17 cellular contexts compared by ENCODE assay signal in genomic region chr1:162396201-162396906, GRCh38. TPM values are rescaled to one million over a fixed set of nuclear protein-coding genes. Genes with fewer than 3 reads are reported as not detected.
DNase-seq lines count a peak whose midpoint lies in the region; ATAC-seq, FAIRE-seq and TF ChIP-seq lines count a peak whose summit lies in the region.
"Had no signal": no experiment of that assay in that cellular context is flagged by ENCODE, and none has a peak within 500 bp of the region (broad histone marks: within the 10 kb centered on the region; RNA-seq: fewer than 3 reads in every experiment).

No MANE protein-coding gene starts in this region.

- H3K4ac ChIP-seq in trophoblast cell (ENCODE audit: low read depth, low read length): no peak overlapping the region

- H3K14ac ChIP-seq in trophoblast cell (ENCODE audit: low read length): no peak overlapping the region

- FAIRE-seq in HepG2 (lab: Jason Lieb, UNC): no peak
- FAIRE-seq: H54 had no signal

- CTCF ChIA-PET in HepG2 (lab: Yijun Ruan, JAX; ENCODE audit: low intra/inter-chr PET ratio, low total read pairs): no interaction called here

- DNase-seq in stimulated activated naive CD8-positive, alpha-beta T cell treated with anti-CD3 and anti-CD28 coated beads, Interleukin-15, amount 100 ng/mL, for 72 hours: no peak
- DNase-seq in stimulated activated naive CD8-positive, alpha-beta T cell treated with anti-CD3 and anti-CD28 coated beads, Interleukin-15, Interleukin-2, amounts not matched to agents 100 U/mL and 50 U/mL, for 24 hours: no peak
- no peak for DNase-seq in HepG2 (ENCODE audit: low spot score)
- DNase-seq in trophoblast cell: no peak
- DNase-seq in type B pancreatic cell (ENCODE audit: extremely low spot score, unreplicated experiment): peak; percentile 20
- no peak for DNase-seq in NOMO-1 (lab: John Stamatoyannopoulos, UW; ENCODE audit: unreplicated experiment in 2 of 2)
- DNase-seq in C1 segment of cervical spinal cord (lab: John Stamatoyannopoulos, UW): no peak
- no peak for DNase-seq in H4 (ENCODE audit: low spot score)
- DNase-seq: AML-193; Calu3; CD4-positive, alpha-beta T cell; DMS 273 treated with DMSO at 0.1 percent for 48 hours; IMR-90 had no signal

- H3K27ac ChIP-seq in HepG2 (ENCODE audit: extremely low read length, insufficient read depth, low read length) (no peak overlapping the region), trophoblast cell (ENCODE audit: low read depth, low read length) (no peak overlapping the region)
- H3K27ac ChIP-seq: 22Rv1, BLaER1 had no signal

- no peak overlapping the region for H3K4me3 Mint-ChIP-seq in stimulated activated naive CD8-positive, alpha-beta T cell treated with anti-CD3 and anti-CD28 coated beads, Interleukin-15, amount 100 ng/mL, for 72 hours
- H3K4me3 Mint-ChIP-seq in type B pancreatic cell: no peak overlapping the region
- H3K4me3 Mint-ChIP-seq: CD4-positive, alpha-beta T cell had no signal

- H3K79me2 ChIP-seq in HepG2 (ENCODE audit: insufficient read depth, low read length) (no peaks in the 10 kb centered on the region), trophoblast cell (ENCODE audit: control insufficient read depth, insufficient read depth, low read length, poor library complexity) (no peaks in the 10 kb centered on the region)

- no peaks in the 10 kb centered on the region; a peak in 1 of 5 replicates for H3K27me3 ChIP-seq in HepG2 (ENCODE audit: control insufficient read depth in 1 of 2, insufficient read depth in 2 of 2, low read length in 2 of 2)
- no peaks in the 10 kb centered on the region for H3K27me3 ChIP-seq in trophoblast cell (ENCODE audit: insufficient read depth, low read length)
- H3K27me3 ChIP-seq: BLaER1 had no signal

- 0% methylated on average over 3 of the region's 3 CpGs for whole genome bisulfite sequencing in HepG2 (ENCODE audit: low lambda C conversion rate)
- WGBS in trophoblast cell (ENCODE audit: extremely low coverage, insufficient coverage, insufficient read length): no CpG with 5 or more reads among the region's 3 CpGs

- H3K27ac Mint-ChIP-seq in stimulated activated naive CD8-positive, alpha-beta T cell treated with anti-CD3 and anti-CD28 coated beads, Interleukin-15, amount 100 ng/mL, for 72 hours: no peak overlapping the region
- no peak overlapping the region for H3K27ac Mint-ChIP-seq in type B pancreatic cell
- H3K27ac Mint-ChIP-seq: CD4-positive, alpha-beta T cell had no signal

- H3K9me3 ChIP-seq in HepG2 (ENCODE audit: low read length) (no peaks in the 10 kb centered on the region), trophoblast cell (ENCODE audit: insufficient read depth, low read depth, low read length) (no peaks in the 10 kb centered on the region)
- H3K9me3 ChIP-seq: BLaER1 had no signal

- no peak overlapping the region for H3K23ac ChIP-seq in trophoblast cell (ENCODE audit: low read length)

- H3K4me1 ChIP-seq in HepG2 (ENCODE audit: insufficient read depth, low read length) (no peaks in the 10 kb centered on the region), trophoblast cell (ENCODE audit: control insufficient read depth in 1 of 2, insufficient read depth in 2 of 2, low read length in 2 of 2) (no peaks in the 10 kb centered on the region)

- H2BK5ac ChIP-seq in trophoblast cell (ENCODE audit: low read depth, low read length, poor library complexity): no peak overlapping the region

- TF ChIP-seq POLR2A in HepG2 (IDR thresholded peaks at IDR 0.05; ENCODE audit: insufficient read depth in 1 of 2, low read depth in 2 of 2, low read length in 2 of 2): no peak

- H3K27me3 Mint-ChIP-seq in stimulated activated naive CD8-positive, alpha-beta T cell treated with anti-CD3 and anti-CD28 coated beads, Interleukin-15, amount 100 ng/mL, for 72 hours: peaks cover 41% of the 10 kb centered on the region
- peaks cover 29% of the 10 kb centered on the region for H3K27me3 Mint-ChIP-seq in type B pancreatic cell

- no peak overlapping the region for H2BK120ac ChIP-seq in trophoblast cell (ENCODE audit: insufficient read depth, low read length, poor library complexity)

- H3K4me2 ChIP-seq in HepG2 (ENCODE audit: low read depth, low read length): no peak overlapping the region
- H3K4me2 ChIP-seq in trophoblast cell (ENCODE audit: low read length): no peak overlapping the region
- H3K4me2 ChIP-seq: BLaER1 had no signal

- BruUV-seq in HepG2 (replicated peaks; lab: Mats Ljungman, UMichigan): no TSS peak

- H3K4me3 ChIP-seq in HepG2 (replicated peaks in 1 of 3; ENCODE audit: insufficient read depth in 1 of 3, low read depth in 2 of 3, low read length in 3 of 3): no peak overlapping the region
- H3K4me3 ChIP-seq in trophoblast cell (ENCODE audit: low read depth, low read length): peak overlapping the region; percentile 9
- H3K4me3 ChIP-seq: BLaER1 had no signal

- ATAC-seq in stimulated activated naive CD8-positive, alpha-beta T cell treated with anti-CD3 and anti-CD28 coated beads, Interleukin-15, amount 100 ng/mL, for 72 hours: peak; percentile 37
- no peak for ATAC-seq in stimulated activated naive CD8-positive, alpha-beta T cell treated with anti-CD3 and anti-CD28 coated beads, Interleukin-15, Interleukin-2, amounts not matched to agents 100 U/mL and 50 U/mL, for 24 hours
- peak; percentile 29; the same call in 2 of the 3 replicates for ATAC-seq in HepG2

- no peak overlapping the region for H2AK5ac ChIP-seq in trophoblast cell (ENCODE audit: low read length)

- H4K20me1 ChIP-seq in HepG2 (ENCODE audit: insufficient read depth, low read length): no peaks in the 10 kb centered on the region
- H4K20me1 ChIP-seq: BLaER1 had no signal

- H4K8ac ChIP-seq in trophoblast cell (ENCODE audit: low read depth, low read length): no peak overlapping the region

- no peaks in the 10 kb centered on the region for H3K4me1 Mint-ChIP-seq in stimulated activated naive CD8-positive, alpha-beta T cell treated with anti-CD3 and anti-CD28 coated beads, Interleukin-15, amount 100 ng/mL, for 72 hours
- peaks cover 36% of the 10 kb centered on the region for H3K4me1 Mint-ChIP-seq in type B pancreatic cell (ENCODE audit: unreplicated experiment)

- H3K9ac ChIP-seq in HepG2 (ENCODE audit: insufficient read depth, low read depth, low read length): no peak overlapping the region
- no peak overlapping the region for H3K9ac ChIP-seq in trophoblast cell (ENCODE audit: low read length)
- H3K9ac ChIP-seq: BLaER1 had no signal

- H3K36me3 ChIP-seq in HepG2 (replicated peaks in 1 of 2; ENCODE audit: control insufficient read depth in 1 of 2, insufficient read depth in 2 of 2, low read length in 2 of 2) (no peaks in the 10 kb centered on the region), trophoblast cell (ENCODE audit: control insufficient read depth in 1 of 2, insufficient read depth in 2 of 2, low read length in 2 of 2) (no peaks in the 10 kb centered on the region)
- H3K36me3 ChIP-seq: BLaER1 had no signal

- no peaks in the 10 kb centered on the region for H3K79me1 ChIP-seq in trophoblast cell (ENCODE audit: low read length)

- intact Hi-C loops in HepG2 (cut with micrococcal nuclease; ENCODE audit: unreplicated experiment): loop anchor here (10.0 kb wide), 1 partner anchor 112 kb away; no protein-coding TSS in a partner anchor

- H3K9me3 Mint-ChIP-seq in stimulated activated naive CD8-positive, alpha-beta T cell treated with anti-CD3 and anti-CD28 coated beads, Interleukin-15, amount 100 ng/mL, for 72 hours: no peaks in the 10 kb centered on the region
- no peaks in the 10 kb centered on the region for H3K9me3 Mint-ChIP-seq in type B pancreatic cell
- H3K9me3 Mint-ChIP-seq: CD4-positive, alpha-beta T cell had no signal

- no peak for TF ChIP-seq EP300 in HepG2 (IDR thresholded peaks at IDR 0.05; ENCODE audit: low read depth in 2 of 2, low read length in 2 of 2)
- TF ChIP-seq EP300 in HepG2 (CRISPR knock-in tag; IDR thresholded peaks at IDR 0.05; ENCODE audit: borderline replicate concordance): no peak

- no peak overlapping the region for H2AFZ ChIP-seq in HepG2 (ENCODE audit: low read length)
- no peak overlapping the region for H2AFZ ChIP-seq in trophoblast cell (ENCODE audit: insufficient read depth, low read length, poor library complexity)

- no peak overlapping the region for H4K12ac ChIP-seq in trophoblast cell (ENCODE audit: low read depth, low read length)

- in situ Hi-C loops in HepG2 (cut with HindIII; ENCODE audit: extremely low pct_ligation_motif_present, low pct_unique_long_range_greater_than_20kb): no loop called here

- H3K18ac ChIP-seq in trophoblast cell (ENCODE audit: low read length): no peak overlapping the region

- H4K91ac ChIP-seq in trophoblast cell (ENCODE audit: low read depth, low read length): no peak overlapping the region

- H2BK12ac ChIP-seq in trophoblast cell (ENCODE audit: low read length): no peak overlapping the region

- H3K36me3 Mint-ChIP-seq in type B pancreatic cell: no peaks in the 10 kb centered on the region

- no peak for TF ChIP-seq CTCF in HepG2 (CRISPR knock-in tag; IDR thresholded peaks at IDR 0.05)
- TF ChIP-seq CTCF in type B pancreatic cell (conservative IDR thresholded peaks at IDR 0.05): no peak

- TF ChIP-seq RAD21 in HepG2 (CRISPR knock-in tag; IDR thresholded peaks at IDR 0.05): no peak

- POLR2A ChIA-PET in HepG2 (lab: Yijun Ruan, JAX): no interaction called here

RNA-seq across cellular contexts. Expression of gene C1orf226, which starts 14.8 kb away (rescaled TPM):
- total RNA-seq in HepG2 (2016; rRNA removed; fragmentation: Illumina TruSeq; extraction: Trizol): 4.7 and 7.2 TPM in 2 replicates
- total RNA-seq in HepG2 (2016; cell fraction: cytosol; rRNA removed; fragmentation: Illumina TruSeq; extraction: Trizol; ENCODE audit: low read depth): 1.0 and 1.4 TPM in 2 replicates
- total RNA-seq in HepG2 (2016; cell fraction: insoluble cytoplasmic fraction; rRNA removed; fragmentation: Illumina TruSeq; extraction: Trizol): 4.7 and 5.6 TPM in 2 replicates
- 3.4 and 3.6 TPM in 2 replicates for total RNA-seq in HepG2 (2016; cell fraction: membrane; rRNA removed; fragmentation: Illumina TruSeq; extraction: Trizol)
- total RNA-seq in HepG2 (2016; cell fraction: nucleus; rRNA removed; fragmentation: Illumina TruSeq; extraction: Trizol): 9.3 and 11.2 TPM in 2 replicates
- 4.9 and 6.0 TPM in 2 replicates for polyA plus RNA-seq in HepG2 (2011; rRNA removed)
- polyA plus RNA-seq in HepG2 (2011; cell fraction: cytosol; rRNA removed): 3.2 and 3.4 TPM in 2 replicates
- polyA plus RNA-seq in HepG2 (2011; cell fraction: nucleus; rRNA removed): 15.8 and 17.7 TPM in 2 replicates
- 5.2 and 7.5 TPM in 2 replicates for polyA plus RNA-seq in HepG2 (2012)
- 0.59 and 0.76 TPM in 2 replicates for polyA plus RNA-seq in HepG2 (2016; cell fraction: cytosol; fragmentation: Illumina TruSeq; extraction: Trizol; ENCODE audit: low read depth)
- 5.7 and 7.7 TPM in 2 replicates for polyA plus RNA-seq in HepG2 (2016; cell fraction: insoluble cytoplasmic fraction; fragmentation: Illumina TruSeq; extraction: Trizol; ENCODE audit: low read depth)
- polyA plus RNA-seq in HepG2 (2016; cell fraction: membrane; fragmentation: Illumina TruSeq; extraction: Trizol; ENCODE audit: low read depth): 1.3 and 1.9 TPM in 2 replicates
- polyA plus RNA-seq in HepG2 (2016; cell fraction: nucleus; fragmentation: Illumina TruSeq; extraction: Trizol; ENCODE audit: insufficient read depth, low read depth): 20.2 and 21.5 TPM in 2 replicates
- 12.6 and 14.6 TPM in 2 replicates for polyA minus RNA-seq in HepG2 (2011; rRNA and poly(A)+ RNA removed; ENCODE audit: low replicate concordance)
- polyA minus RNA-seq in HepG2 (2011; cell fraction: cytosol; rRNA and poly(A)+ RNA removed): 5.2 and 6.1 TPM in 2 replicates
- 10.2 and 14.7 TPM in 2 replicates for polyA minus RNA-seq in HepG2 (2011; cell fraction: nucleus; rRNA and poly(A)+ RNA removed)
- 4.0 and 4.6 TPM in 2 replicates for polyA plus RNA-seq in trophoblast cell (2013)
- total RNA-seq in type B pancreatic cell (ENCODE audit: low replicate concordance): 12.6 and 15.8 TPM in 2 replicates
- 0.23 and 0.56 TPM in 2 replicates for total RNA-seq in H4 (2014; rRNA removed; shearing (Covaris generic))
- total RNA-seq: CD4-positive, alpha-beta T cell had no signal

RNA-seq across cellular contexts. Expression of gene SH2D1B, which starts 15.6 kb away (rescaled TPM):
- total RNA-seq in HepG2 (2016; rRNA removed; fragmentation: Illumina TruSeq; extraction: Trizol): not detected in 2 replicates
- not detected in 2 replicates for total RNA-seq in HepG2 (2016; cell fraction: cytosol; rRNA removed; fragmentation: Illumina TruSeq; extraction: Trizol; ENCODE audit: low read depth)
- not detected in 2 replicates for total RNA-seq in HepG2 (2016; cell fraction: insoluble cytoplasmic fraction; rRNA removed; fragmentation: Illumina TruSeq; extraction: Trizol)
- not detected in 2 replicates for total RNA-seq in HepG2 (2016; cell fraction: membrane; rRNA removed; fragmentation: Illumina TruSeq; extraction: Trizol)
- not detected in 2 replicates for total RNA-seq in HepG2 (2016; cell fraction: nucleus; rRNA removed; fragmentation: Illumina TruSeq; extraction: Trizol)
- polyA plus RNA-seq in HepG2 (2011; rRNA removed): not detected in 2 replicates
- polyA plus RNA-seq in HepG2 (2011; cell fraction: cytosol; rRNA removed): not detected in 2 replicates
- not detected in 2 replicates for polyA plus RNA-seq in HepG2 (2011; cell fraction: nucleus; rRNA removed)
- polyA plus RNA-seq in HepG2 (2012): not detected in 2 replicates
- polyA plus RNA-seq in HepG2 (2016; cell fraction: cytosol; fragmentation: Illumina TruSeq; extraction: Trizol; ENCODE audit: low read depth): not detected in 2 replicates
- not detected in 2 replicates for polyA plus RNA-seq in HepG2 (2016; cell fraction: insoluble cytoplasmic fraction; fragmentation: Illumina TruSeq; extraction: Trizol; ENCODE audit: low read depth)
- polyA plus RNA-seq in HepG2 (2016; cell fraction: membrane; fragmentation: Illumina TruSeq; extraction: Trizol; ENCODE audit: low read depth): not detected in 2 replicates
- polyA plus RNA-seq in HepG2 (2016; cell fraction: nucleus; fragmentation: Illumina TruSeq; extraction: Trizol; ENCODE audit: insufficient read depth, low read depth): not detected in 2 replicates
- 0.80 TPM in 1 of 2 replicates, not detected in the other for polyA minus RNA-seq in HepG2 (2011; rRNA and poly(A)+ RNA removed; ENCODE audit: low replicate concordance)
- not detected in 2 replicates for polyA minus RNA-seq in HepG2 (2011; cell fraction: cytosol; rRNA and poly(A)+ RNA removed)
- polyA minus RNA-seq in HepG2 (2011; cell fraction: nucleus; rRNA and poly(A)+ RNA removed): not detected in 2 replicates
- not detected in 2 replicates for polyA plus RNA-seq in trophoblast cell (2013)
- total RNA-seq in type B pancreatic cell (ENCODE audit: low replicate concordance): not detected in 2 replicates
- 0.06 TPM in 1 of 2 replicates, not detected in the other for total RNA-seq in H4 (2014; rRNA removed; shearing (Covaris generic))
- total RNA-seq: Calu3; CD4-positive, alpha-beta T cell had no signal

RNA-seq across cellular contexts. Expression of gene SPATA46, which starts 19.7 kb away (rescaled TPM):
- total RNA-seq in HepG2 (2016; rRNA removed; fragmentation: Illumina TruSeq; extraction: Trizol) (not detected in 2 replicates), type B pancreatic cell (ENCODE audit: low replicate concordance) (not detected in 2 replicates)
- total RNA-seq in HepG2 (2016; cell fraction: cytosol; rRNA removed; fragmentation: Illumina TruSeq; extraction: Trizol; ENCODE audit: low read depth): not detected in 2 replicates
- total RNA-seq in HepG2 (2016; cell fraction: insoluble cytoplasmic fraction; rRNA removed; fragmentation: Illumina TruSeq; extraction: Trizol): not detected in 2 replicates
- total RNA-seq in HepG2 (2016; cell fraction: membrane; rRNA removed; fragmentation: Illumina TruSeq; extraction: Trizol): not detected in 2 replicates
- not detected in 2 replicates for total RNA-seq in HepG2 (2016; cell fraction: nucleus; rRNA removed; fragmentation: Illumina TruSeq; extraction: Trizol)
- polyA plus RNA-seq in HepG2 (2011; rRNA removed): not detected in 2 replicates
- not detected in 2 replicates for polyA plus RNA-seq in HepG2 (2011; cell fraction: cytosol; rRNA removed)
- polyA plus RNA-seq in HepG2 (2011; cell fraction: nucleus; rRNA removed): not detected in 2 replicates
- polyA plus RNA-seq in HepG2 (2012): 0.44 and 0.48 TPM in 2 replicates
- not detected in 2 replicates for polyA plus RNA-seq in HepG2 (2016; cell fraction: cytosol; fragmentation: Illumina TruSeq; extraction: Trizol; ENCODE audit: low read depth)
- not detected in 2 replicates for polyA plus RNA-seq in HepG2 (2016; cell fraction: insoluble cytoplasmic fraction; fragmentation: Illumina TruSeq; extraction: Trizol; ENCODE audit: low read depth)
- polyA plus RNA-seq in HepG2 (2016; cell fraction: membrane; fragmentation: Illumina TruSeq; extraction: Trizol; ENCODE audit: low read depth): not detected in 2 replicates
- polyA plus RNA-seq in HepG2 (2016; cell fraction: nucleus; fragmentation: Illumina TruSeq; extraction: Trizol; ENCODE audit: insufficient read depth, low read depth): not detected in 2 replicates
- polyA minus RNA-seq in HepG2 (2011; rRNA and poly(A)+ RNA removed; ENCODE audit: low replicate concordance): not detected in 2 replicates
- polyA minus RNA-seq in HepG2 (2011; cell fraction: cytosol; rRNA and poly(A)+ RNA removed): not detected in 2 replicates
- polyA minus RNA-seq in HepG2 (2011; cell fraction: nucleus; rRNA and poly(A)+ RNA removed): not detected in 2 replicates
- not detected in 2 replicates for polyA plus RNA-seq in trophoblast cell (2013)
- not detected in 2 replicates for total RNA-seq in H4 (2014; rRNA removed; shearing (Covaris generic))
- total RNA-seq: Calu3; CD4-positive, alpha-beta T cell; Daoy; IMR-90 had no signal
- polyA plus RNA-seq: IMR-90 had no signal
